ENCODE assay signal across 26 cellular contexts in the genomic region with DNA sequence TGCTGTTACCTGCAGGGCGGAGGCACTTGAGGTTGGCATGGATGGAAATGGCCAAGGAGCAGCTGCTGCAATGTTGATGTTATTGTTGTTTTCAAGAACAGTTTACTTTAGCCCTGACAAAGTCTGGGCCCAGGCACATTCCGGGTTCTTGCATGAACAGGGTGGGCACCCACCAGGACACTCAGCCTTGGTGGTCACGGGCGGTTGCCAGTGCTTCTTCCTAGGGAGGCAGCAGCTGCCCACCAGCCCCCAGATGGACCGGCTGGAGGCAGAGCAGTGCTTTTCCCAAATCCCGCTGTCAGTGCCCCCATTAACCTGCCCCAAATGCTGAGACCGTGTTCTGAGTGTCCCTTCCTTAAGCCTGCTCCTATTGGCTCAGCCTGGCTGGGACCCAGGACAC. TPM values are rescaled to one million over a fixed set of nuclear protein-coding genes. Genes with fewer than 3 reads are reported as not detected.
DNase-seq lines count a peak whose midpoint lies in the region; ATAC-seq, FAIRE-seq and TF ChIP-seq lines count a peak whose summit lies in the region.
"Had no signal": no experiment of that assay in that cellular context is flagged by ENCODE, and none has a peak within 500 bp of the region (broad histone marks: within the 10 kb centered on the region; RNA-seq: fewer than 3 reads in every experiment).

No MANE protein-coding gene starts in this region.

- H3K9me3 ChIP-seq in left ventricle myocardium inferior (replicated peaks): no peaks in the 10 kb centered on the region
- H3K9me3 ChIP-seq in heart right ventricle: no peaks in the 10 kb centered on the region
- H3K9me3 ChIP-seq in RWPE2 (ENCODE audit: severe bottlenecking): no peaks in the 10 kb centered on the region
- H3K9me3 ChIP-seq in kidney (ENCODE audit: control insufficient read depth in 1 of 2, low read length in 2 of 2): no peaks in the 10 kb centered on the region
- no peaks in the 10 kb centered on the region for H3K9me3 ChIP-seq in sigmoid colon
- H3K9me3 ChIP-seq: HAP-1 had no signal

- WGBS in heart right ventricle, 2 donors: 93 to 95% methylated on average over 7 of the region's 7 CpGs
- WGBS in sigmoid colon, 2 donors: 95 to 96% methylated on average over 7 of the region's 7 CpGs

- DNase-seq in left ventricle myocardium inferior (peak; percentile 10), heart right ventricle (no peak), RWPE2 (ENCODE audit: low spot score) (peak; percentile 51), kidney (peak; percentile 65), sigmoid colon (peak; percentile 55), COLO668 (lab: John Stamatoyannopoulos, UW; ENCODE audit: unreplicated experiment) (no peak)
- DNase-seq: DMS153, DND-41, GM23248, HFFc6, KG1, NCI-H1092 treated with DMSO at 0.1 percent for 48 hours, NCI-H1436, NCI-H187, NCI-H2081 treated with DMSO at 0.1 percent for 48 hours, NCI-H2171, NCI-H345, NCI-H524, NCI-H748 treated with DMSO at 0.1 percent for 48 hours, PC-9, SHP77 treated with DMSO at 0.1 percent for 48 hours had no signal

- H3K4me3 ChIP-seq in left ventricle myocardium inferior (no peak overlapping the region), heart right ventricle (no peak overlapping the region), RWPE2 (ENCODE audit: severe bottlenecking) (no peak overlapping the region), kidney (ENCODE audit: low read length in 2 of 2) (no peak overlapping the region), sigmoid colon (no peak overlapping the region)
- H3K4me3 ChIP-seq: GM23248, HAP-1, PC-9 had no signal

- H3K4me1 ChIP-seq in left ventricle myocardium inferior (peaks cover 18% of the 10 kb centered on the region), heart right ventricle (peaks cover 0 to 14% (median 0%) of the 10 kb centered on the region in 9 donors), RWPE2 (ENCODE audit: insufficient read depth, poor library complexity, severe bottlenecking) (no peaks in the 10 kb centered on the region), kidney (ENCODE audit: control insufficient read depth in 1 of 2, insufficient read depth in 1 of 2, low read depth in 1 of 2, low read length in 2 of 2) (peaks cover 0 to 2% of the 10 kb centered on the region in 2 donors), sigmoid colon (peaks cover 0 to 17% (median 8%) of the 10 kb centered on the region in 4 donors)
- H3K4me1 ChIP-seq: HAP-1 had no signal

- intact Hi-C loops in left ventricle myocardium inferior (cut with micrococcal nuclease): no loop called here
- intact Hi-C loops in heart right ventricle (cut with DNase I): no loop called here
- intact Hi-C loops in kidney (cut with DNase I): no loop called here
- intact Hi-C loops in sigmoid colon (cut with DNase I): no loop called here

- no peak overlapping the region for H3K27ac ChIP-seq in left ventricle myocardium inferior (replicated peaks)
- no peak overlapping the region for H3K27ac ChIP-seq in heart right ventricle
- H3K27ac ChIP-seq in RWPE2 (ENCODE audit: poor library complexity, severe bottlenecking): no peak overlapping the region
- H3K27ac ChIP-seq in kidney (ENCODE audit: low read depth in 2 of 2, low read length in 2 of 2): no peak overlapping the region
- peak overlapping the region in 1 of 4 donors; percentile 74 for H3K27ac ChIP-seq in sigmoid colon
- H3K27ac ChIP-seq: GM23248, PC-9 had no signal

- H3K36me3 ChIP-seq in left ventricle myocardium inferior (no peaks in the 10 kb centered on the region), heart right ventricle (no peaks in the 10 kb centered on the region), RWPE2 (ENCODE audit: low read depth) (no peaks in the 10 kb centered on the region), kidney (ENCODE audit: control insufficient read depth in 1 of 2, insufficient read depth in 2 of 2, low read length in 2 of 2) (no peaks in the 10 kb centered on the region), sigmoid colon (peaks cover 0 to 35% (median 12%) of the 10 kb centered on the region in 4 donors)
- H3K36me3 ChIP-seq: HAP-1 had no signal

- no peak for TF ChIP-seq CTCF in left ventricle myocardium inferior (IDR thresholded peaks at IDR 0.05; ENCODE audit: borderline replicate concordance)
- TF ChIP-seq CTCF in heart right ventricle (IDR thresholded peaks at IDR 0.05): no peak
- TF ChIP-seq CTCF in RWPE2 (IDR thresholded peaks at IDR 0.05; ENCODE audit: poor library complexity, severe bottlenecking): no peak
- no peak for TF ChIP-seq CTCF in kidney (IDR thresholded peaks at IDR 0.05; ENCODE audit: borderline replicate concordance, extremely low read depth, insufficient read depth)
- TF ChIP-seq CTCF in sigmoid colon (IDR thresholded peaks at IDR 0.05): no peak

- no peak for FAIRE-seq in kidney (lab: Jason Lieb, UNC)
- FAIRE-seq: GM12892 had no signal

- TF ChIP-seq POLR2A in sigmoid colon (IDR thresholded peaks at IDR 0.05): no peak

- TF ChIP-seq EP300 in sigmoid colon (IDR thresholded peaks at IDR 0.05): no peak

- H3K27me3 ChIP-seq in left ventricle myocardium inferior (ENCODE audit: low read depth) (no peaks in the 10 kb centered on the region), heart right ventricle (no peaks in the 10 kb centered on the region), RWPE2 (ENCODE audit: insufficient read depth, poor library complexity, severe bottlenecking) (no peaks in the 10 kb centered on the region), sigmoid colon (no peaks in the 10 kb centered on the region)

- ATAC-seq in heart right ventricle (no peak), RWPE2 (ENCODE audit: low read depth) (no peak), HG03095 (IDR thresholded peaks at IDR 0.05; ENCODE audit: unreplicated experiment) (no peak), HG02973 (IDR thresholded peaks at IDR 0.05; ENCODE audit: unreplicated experiment) (no peak)

- H3K9ac ChIP-seq in kidney (ENCODE audit: low read length in 2 of 2): no peak overlapping the region
- H3K9ac ChIP-seq: GM23248 had no signal

RNA-seq across cellular contexts. Expression of a gene that starts 38.5 kb away (rescaled TPM):
- total RNA-seq in left ventricle myocardium inferior (2.4 TPM), heart right ventricle (10 to 100 TPM in 3 of 10 donors, 1 to 10 TPM in 6, under 1 TPM in 1; 0.94 to 61.7 (median 2.7) TPM), kidney (9.3 TPM), sigmoid colon (1 to 10 TPM; 2.9 to 5.0 (median 3.5) TPM)
- polyA plus RNA-seq in heart right ventricle (1 to 10 TPM in 1 of 2 donors, under 1 TPM in 1; 0.72 to 1.8 TPM), kidney (ENCODE audit: insufficient read depth, low read depth, low replicate concordance) (2.4 TPM), sigmoid colon (10 to 100 TPM; 11.6 to 40.9 (median 12.0) TPM)
- total RNA-seq: A172, GM23248 had no signal
- polyA plus RNA-seq: GM23248 had no signal

Comparison
In these comparisons a context has a peak if more than half of its experiments do, and no peak if none do; other contexts are left out.
1. DNase-seq: peak in left ventricle myocardium inferior (single experiment), RWPE2 (single experiment), kidney (single experiment) and sigmoid colon (single experiment); none in heart right ventricle (0 of 2) and COLO668 (single experiment).